Comparison of ENCODE assay signal across 8 cellular contexts in the genomic region with DNA sequence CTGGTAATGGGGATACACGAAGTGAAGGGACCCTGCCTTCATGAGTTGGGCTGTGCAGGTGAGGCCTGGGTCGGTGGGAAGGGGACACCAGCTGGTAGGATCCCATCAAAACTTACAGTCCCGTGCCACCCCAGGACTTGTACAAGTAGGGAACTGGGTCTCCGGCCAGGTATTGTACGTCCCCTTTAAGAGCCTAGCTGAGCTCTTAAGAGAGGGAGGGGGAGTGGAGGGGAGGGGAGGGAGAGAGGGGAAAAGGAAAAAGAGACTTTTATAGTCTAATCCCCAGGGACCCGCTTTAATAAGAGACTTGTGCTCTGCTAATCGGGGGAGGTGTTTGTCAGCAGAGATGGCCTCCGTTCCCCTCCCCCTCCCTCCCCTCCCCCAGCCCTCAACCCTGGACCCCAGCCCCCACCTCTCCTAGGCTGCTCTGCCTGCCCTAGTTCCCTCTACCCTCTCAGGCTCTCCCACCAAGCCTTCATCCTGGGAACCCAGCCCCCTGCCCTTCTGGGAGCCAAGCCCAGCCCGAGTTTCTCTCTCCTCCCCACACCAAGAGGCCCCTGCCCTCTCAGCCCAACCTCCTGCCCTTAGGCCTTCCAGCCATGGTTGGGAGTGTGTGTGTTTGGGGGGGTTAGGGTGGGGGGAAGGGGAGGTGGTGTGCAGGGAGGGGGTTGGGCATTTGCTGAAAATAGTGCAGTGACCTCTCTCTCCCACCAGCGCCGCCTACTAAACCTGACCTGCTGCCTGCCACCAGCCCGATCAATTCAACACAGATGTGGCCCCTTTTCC. TPM values are rescaled to one million over a fixed set of nuclear protein-coding genes. Genes with fewer than 3 reads are reported as not detected.
DNase-seq lines count a peak whose midpoint lies in the region; ATAC-seq and TF ChIP-seq lines count a peak whose summit lies in the region.

No MANE protein-coding gene starts in this region.

- in situ Hi-C loops in astrocyte of the spinal cord (cut with HindIII; ENCODE audit: low sequenced_read_pairs), result no loop called here

- no peaks in the 10 kb centered on the region for H3K9me3 Mint-ChIP-seq in CD4-positive, alpha-beta T cell
- no peaks in the 10 kb centered on the region for H3K9me3 Mint-ChIP-seq in mesothelial cell of epicardium

- peaks cover 25% of the 10 kb centered on the region for H3K36me3 Mint-ChIP-seq in CD4-positive, alpha-beta T cell (ENCODE audit: low read depth)
- H3K36me3 Mint-ChIP-seq in mesothelial cell of epicardium, result peaks cover 7% of the 10 kb centered on the region

- no peaks in the 10 kb centered on the region for H3K9me3 ChIP-seq in CD4-positive, alpha-beta T cell (ENCODE audit: control insufficient read depth, low read length)

- no peak for ATAC-seq in CD4-positive, alpha-beta T cell (ENCODE audit: poor library complexity)
- no peak for ATAC-seq in HG03139 (IDR thresholded peaks at IDR 0.05; ENCODE audit: unreplicated experiment)

- peak overlapping the region; percentile 95 for H3K4me3 Mint-ChIP-seq in CD4-positive, alpha-beta T cell
- peak overlapping the region; percentile 90 for H3K4me3 Mint-ChIP-seq in mesothelial cell of epicardium

- H3K27me3 Mint-ChIP-seq in CD4-positive, alpha-beta T cell, result no peaks in the 10 kb centered on the region
- no peaks in the 10 kb centered on the region for H3K27me3 Mint-ChIP-seq in mesothelial cell of epicardium (ENCODE audit: low read depth)

- no peak for DNase-seq in CD4-positive, alpha-beta T cell
- DNase-seq in NCI-H1092 treated with DMSO at 0.1 percent for 48 hours (lab: John Stamatoyannopoulos, UW), result peak; percentile 40
- peak; percentile 17 for DNase-seq in astrocyte of the spinal cord (ENCODE audit: low read depth, low spot score)
- DNase-seq in mesothelial cell of epicardium (ENCODE audit: low spot score in 2 of 2, unreplicated experiment in 2 of 2), result no peak
- no peak for DNase-seq in stimulated activated CD4-positive, alpha-beta T cell treated with anti-CD3 and anti-CD28 coated beads, Interleukin-4, amount 100 ng/mL, for 1 hour
- DNase-seq in activated CD4-positive, alpha-beta T cell treated with anti-CD3 and anti-CD28 coated beads for 48 hours, result no peak
- DNase-seq in EL, result no peak

- intact Hi-C loops in CD4-positive, alpha-beta T cell (cut with DNase I, micrococcal nuclease), result loop anchor here in 1 of 2 experiments (10.0 kb wide), 1 partner anchor 719 kb away; the partner anchor contains the start of gene SPRYD4

- peaks cover 45% of the 10 kb centered on the region for H3K4me1 Mint-ChIP-seq in CD4-positive, alpha-beta T cell (ENCODE audit: low read depth)
- H3K4me1 Mint-ChIP-seq in mesothelial cell of epicardium, result peaks cover 37% of the 10 kb centered on the region

- H3K27me3 ChIP-seq in CD4-positive, alpha-beta T cell (ENCODE audit: control insufficient read depth, insufficient read depth, low read length), result no peaks in the 10 kb centered on the region

- CTCF ChIA-PET in CD4-positive, alpha-beta T cell (lab: Charles Lee), result no interaction called here

- H3K27ac ChIP-seq in CD4-positive, alpha-beta T cell (ENCODE audit: low read depth, low read length), result no peak overlapping the region

- no peak for TF ChIP-seq CTCF in CD4-positive, alpha-beta T cell (IDR thresholded peaks at IDR 0.05)
- TF ChIP-seq CTCF in astrocyte of the spinal cord (IDR thresholded peaks at IDR 0.05; ENCODE audit: low read depth, low read length) (no peak), mesothelial cell of epicardium (IDR thresholded peaks at IDR 0.05; ENCODE audit: unreplicated experiment) (no peak)

- POLR2A ChIA-PET in CD4-positive, alpha-beta T cell (lab: Charles Lee), result interaction anchor here (0.7 to 3.9 kb wide), 7 partner anchors 27 to 251 kb away, joined by 3 to 31 read pairs (median 4); partner anchors contain the start of genes DNAJC14, ORMDL2, RAB5B and SARNP

- H3K27ac Mint-ChIP-seq in CD4-positive, alpha-beta T cell, result peak overlapping the region; percentile 85
- H3K27ac Mint-ChIP-seq in mesothelial cell of epicardium, result peak overlapping the region; percentile 57

- peak overlapping the region; percentile 17 for H3K4me3 ChIP-seq in astrocyte of the spinal cord (ENCODE audit: low read depth, low read length)

RNA-seq across cellular contexts. Expression of gene GDF11, which starts 2.6 kb away (rescaled TPM):
- 1 to 10 TPM; 4.4 to 6.6 TPM for total RNA-seq in CD4-positive, alpha-beta T cell
- 17.0 to 18.7 TPM (median 18.1 TPM) in 3 replicates for total RNA-seq in mesothelial cell of epicardium

RNA-seq across cellular contexts. Expression of gene CD63, which starts 16.7 kb away (rescaled TPM):
- 10 to 100 TPM; 34.0 to 36.4 TPM for total RNA-seq in CD4-positive, alpha-beta T cell
- total RNA-seq in mesothelial cell of epicardium, result 429 to 438 TPM (median 438 TPM) in 3 replicates

RNA-seq across cellular contexts. Expression of gene RDH5, which starts 25.4 kb away (rescaled TPM):
- total RNA-seq in CD4-positive, alpha-beta T cell, result 1 to 10 TPM; 8.8 TPM
- 9.7 to 11.2 TPM (median 11.2 TPM) in 3 replicates for total RNA-seq in mesothelial cell of epicardium

RNA-seq across cellular contexts. Expression of gene BLOC1S1, which starts 29.7 kb away (rescaled TPM):
- total RNA-seq in CD4-positive, alpha-beta T cell, result 10 to 100 TPM; 34.8 to 36.9 TPM
- total RNA-seq in mesothelial cell of epicardium, result 58.0 to 63.4 TPM (median 61.6 TPM) in 3 replicates

RNA-seq across cellular contexts. Expression of gene ITGA7, which starts 37.9 kb away (rescaled TPM):
- total RNA-seq in CD4-positive, alpha-beta T cell, result 1 to 10 TPM; 1.2 to 1.6 TPM
- total RNA-seq in mesothelial cell of epicardium, result 32.5 to 34.0 TPM (median 33.2 TPM) in 3 replicates

Comparison
In these comparisons a context has a peak if more than half of its experiments do, and no peak if none do; other contexts are left out.
1. DNase-seq: peak in NCI-H1092 treated with DMSO at 0.1 percent for 48 hours (single experiment) and astrocyte of the spinal cord (single experiment); none in CD4-positive, alpha-beta T cell (0 of 10), mesothelial cell of epicardium (0 of 2), stimulated activated CD4-positive, alpha-beta T cell treated with anti-CD3 and anti-CD28 coated beads, Interleukin-4, amount 100 ng/mL, for 1 hour (single experiment), activated CD4-positive, alpha-beta T cell treated with anti-CD3 and anti-CD28 coated beads for 48 hours (single experiment) and EL (single experiment).
2. RNA of gene CD63, which starts 16.7 kb away (total RNA-seq): 429 to 438 TPM in mesothelial cell of epicardium; 34.0 to 36.4 TPM in CD4-positive, alpha-beta T cell; every median in the first group is over 10 times any median in the second.